9 cellular contexts compared by ENCODE assay signal in genomic region chr11:67484847-67485311, GRCh38. TPM values are rescaled to one million over a fixed set of nuclear protein-coding genes. Genes with fewer than 3 reads are reported as not detected.
DNase-seq lines count a peak whose midpoint lies in the region; TF ChIP-seq lines count a peak whose summit lies in the region.
"Had no signal": no experiment of that assay in that cellular context is flagged by ENCODE, and none has a peak within 500 bp of the region (broad histone marks: within the 10 kb centered on the region; RNA-seq: fewer than 3 reads in every experiment).

No MANE protein-coding gene starts in this region.

- no peak overlapping the region for H3K27ac Mint-ChIP-seq in Calu3 (ENCODE audit: unreplicated experiment)
- H3K27ac Mint-ChIP-seq in activated naive CD4-positive, alpha-beta T cell treated with anti-CD3 and anti-CD28 coated beads for 36 hours = peak overlapping the region; percentile 99

- peaks cover 41% of the 10 kb centered on the region for H3K36me3 Mint-ChIP-seq in Calu3 (ENCODE audit: insufficient read depth, unreplicated experiment)
- H3K36me3 Mint-ChIP-seq in activated naive CD4-positive, alpha-beta T cell treated with anti-CD3 and anti-CD28 coated beads for 36 hours (ENCODE audit: low read depth) = peaks cover 36% of the 10 kb centered on the region

- BruUV-seq in Calu3 (replicated peaks; lab: Mats Ljungman, UMichigan) = no TSS peak

- intact Hi-C loops in Calu3 (cut with micrococcal nuclease; ENCODE audit: unreplicated experiment) = no loop called here
- intact Hi-C loops in activated naive CD4-positive, alpha-beta T cell treated with anti-CD3 and anti-CD28 coated beads for 36 hours (cut with micrococcal nuclease) = loop anchor here (1.0 to 5.0 kb wide), 4 partner anchors 48 to 198 kb away; partner anchors contain the start of genes ANKRD13D, POLD4 and PTPRCAP
- intact Hi-C loops in esophagus muscularis mucosa (cut with DNase I) = no loop called here

- peak overlapping the region; percentile 65 for H4K8ac ChIP-seq in neuronal stem cell (ENCODE audit: low read depth, low read length)

- CTCF ChIA-PET in Calu3 (lab: Charles Lee) = no interaction called here
- CTCF ChIA-PET in activated naive CD4-positive, alpha-beta T cell treated with anti-CD3 and anti-CD28 coated beads for 36 hours (lab: Charles Lee) = interaction anchor here (1.2 kb wide), 2 partner anchors 14 to 35 kb away, joined by 3 to 6 read pairs; no protein-coding TSS in a partner anchor

- H4K91ac ChIP-seq in neuronal stem cell (ENCODE audit: low read depth, low read length, poor library complexity) = no peak overlapping the region

- no peak overlapping the region for H3K23ac ChIP-seq in neuronal stem cell (ENCODE audit: low read depth, low read length, poor library complexity)

- no peak overlapping the region for H3K4me2 ChIP-seq in neuronal stem cell (ENCODE audit: insufficient read depth, low read length, poor library complexity, severe bottlenecking)

- TF ChIP-seq POLR2A in Peyer's patch (IDR thresholded peaks at IDR 0.05) = no peak
- no peak for TF ChIP-seq POLR2A in esophagus muscularis mucosa (IDR thresholded peaks at IDR 0.05; ENCODE audit: low read depth)

- H2BK5ac ChIP-seq in neuronal stem cell (ENCODE audit: low read length) = no peak overlapping the region

- TF ChIP-seq CTCF in Calu3 (IDR thresholded peaks at IDR 0.05; ENCODE audit: unreplicated experiment) (no peak), Peyer's patch (IDR thresholded peaks at IDR 0.05) (no peak), esophagus muscularis mucosa (IDR thresholded peaks at IDR 0.05) (no peak), GM10266 (IDR thresholded peaks at IDR 0.05; ENCODE audit: control insufficient read depth, insufficient read depth, low read depth, missing control alignments) (no peak)

- no peak overlapping the region for H2AK5ac ChIP-seq in neuronal stem cell (ENCODE audit: low read depth, low read length)

- H3K27ac ChIP-seq in Peyer's patch (peak overlapping the region; percentile 83 to 88 (median 85)), neuronal stem cell (replicated peaks; ENCODE audit: low read length) (no peak overlapping the region), esophagus muscularis mucosa (replicated peaks in 1 of 4) (no peak overlapping the region)

- H3K36me3 ChIP-seq in Peyer's patch = peaks cover 0 to 22% (median 0%) of the 10 kb centered on the region in 3 donors
- peaks cover 11 to 32% of the 10 kb centered on the region in 2 donors for H3K36me3 ChIP-seq in neuronal stem cell (replicated peaks in 1 of 2; ENCODE audit: control insufficient read depth in 2 of 2, insufficient read depth in 2 of 2, low read length in 2 of 2)
- peaks cover 7 to 41% (median 28%) of the 10 kb centered on the region in 4 donors for H3K36me3 ChIP-seq in esophagus muscularis mucosa

- H3K79me1 ChIP-seq in neuronal stem cell (ENCODE audit: low read depth, low read length) = peaks cover 7% of the 10 kb centered on the region

- no peaks in the 10 kb centered on the region for H3K27me3 Mint-ChIP-seq in Calu3 (ENCODE audit: unreplicated experiment)
- no peaks in the 10 kb centered on the region for H3K27me3 Mint-ChIP-seq in activated naive CD4-positive, alpha-beta T cell treated with anti-CD3 and anti-CD28 coated beads for 36 hours (ENCODE audit: low read depth)

- H2BK120ac ChIP-seq in neuronal stem cell (ENCODE audit: low read depth, low read length) = no peak overlapping the region

- H3K9ac ChIP-seq in neuronal stem cell (ENCODE audit: low read depth, low read length, poor library complexity) = peak overlapping the region; percentile 32

- no peak overlapping the region for H3K14ac ChIP-seq in neuronal stem cell (ENCODE audit: low read length)

- H3K27me3 ChIP-seq in Peyer's patch (no peaks in the 10 kb centered on the region), neuronal stem cell (ENCODE audit: control insufficient read depth in 3 of 3, insufficient read depth in 3 of 3, low read depth in 1 of 3, low read length in 3 of 3) (no peaks in the 10 kb centered on the region), esophagus muscularis mucosa (no peaks in the 10 kb centered on the region)

- H3K4me1 ChIP-seq in Peyer's patch (peaks cover 0 to 34% (median 17%) of the 10 kb centered on the region in 4 donors), neuronal stem cell (ENCODE audit: control insufficient read depth in 2 of 2, insufficient read depth in 1 of 2, low read depth in 1 of 2, low read length in 2 of 2) (peaks cover 4 to 7% of the 10 kb centered on the region in 2 donors), esophagus muscularis mucosa (peaks cover 18 to 43% (median 38%) of the 10 kb centered on the region in 4 donors)

- no peak overlapping the region for H3K4ac ChIP-seq in neuronal stem cell (ENCODE audit: low read length)

- H3K4me3 ChIP-seq in Peyer's patch (peak overlapping the region in 2 of 4 donors; percentile 3 to 24), neuronal stem cell (ENCODE audit: low read length in 2 of 2) (no peak overlapping the region), esophagus muscularis mucosa (no peak overlapping the region)

- no CpG with 5 or more reads among the region's 11 CpGs for WGBS in neuronal stem cell (ENCODE audit: extremely low coverage in 2 of 2, insufficient read length in 2 of 2, insufficient replicate concordance in 1 of 2), 2 donors
- 73% methylated on average over 9 of the region's 11 CpGs for WGBS in esophagus muscularis mucosa

- no peak overlapping the region for H2BK12ac ChIP-seq in neuronal stem cell (ENCODE audit: low read length)

- H3K9me3 ChIP-seq in Peyer's patch (no peaks in the 10 kb centered on the region), neuronal stem cell (replicated peaks in 1 of 2; ENCODE audit: control insufficient read depth in 2 of 2, insufficient read depth in 1 of 2, low read depth in 1 of 2, low read length in 2 of 2) (peaks cover 0 to 3% of the 10 kb centered on the region in 2 donors), esophagus muscularis mucosa (no peaks in the 10 kb centered on the region)

- peak overlapping the region; percentile 13 for H2BK15ac ChIP-seq in neuronal stem cell (ENCODE audit: low read length)

- peak overlapping the region; percentile 98 for H3K4me3 Mint-ChIP-seq in Calu3 (ENCODE audit: low read depth, unreplicated experiment)
- peak overlapping the region; percentile 94 for H3K4me3 Mint-ChIP-seq in activated naive CD4-positive, alpha-beta T cell treated with anti-CD3 and anti-CD28 coated beads for 36 hours

- peaks cover 26% of the 10 kb centered on the region for H3K4me1 Mint-ChIP-seq in Calu3 (ENCODE audit: low read depth, unreplicated experiment)
- peaks cover 48% of the 10 kb centered on the region for H3K4me1 Mint-ChIP-seq in activated naive CD4-positive, alpha-beta T cell treated with anti-CD3 and anti-CD28 coated beads for 36 hours (ENCODE audit: low read depth)

- no peak overlapping the region for H3K18ac ChIP-seq in neuronal stem cell (ENCODE audit: low read length)

- DNase-seq in Calu3 (no peak), Peyer's patch (peak; percentile 45 to 85 (median 83)), neuronal stem cell (ENCODE audit: low spot score) (no peak), esophagus muscularis mucosa (ENCODE audit: extremely low spot score) (no peak), T1000 (lab: John Stamatoyannopoulos, UW) (no peak), GM10266 (ENCODE audit: extremely low spot score) (no peak), dermis blood vessel endothelial cell (no peak)
- peak; percentile 86 for DNase-seq in activated naive CD4-positive, alpha-beta T cell treated with anti-CD3 and anti-CD28 coated beads for 36 hours
- DNase-seq: NCI-H446 had no signal

- no peak overlapping the region for H2AFZ ChIP-seq in neuronal stem cell (ENCODE audit: low read length)

- TF ChIP-seq EP300 in esophagus muscularis mucosa (IDR thresholded peaks at IDR 0.05) = no peak

- H3K9me3 Mint-ChIP-seq in Calu3 (ENCODE audit: low read depth, unreplicated experiment) = no peaks in the 10 kb centered on the region
- no peaks in the 10 kb centered on the region for H3K9me3 Mint-ChIP-seq in activated naive CD4-positive, alpha-beta T cell treated with anti-CD3 and anti-CD28 coated beads for 36 hours

RNA-seq across cellular contexts. Expression of gene AIP, which starts 2.1 kb away (rescaled TPM):
- total RNA-seq in Calu3 (2022) (44.0 and 48.4 TPM in 2 replicates), Peyer's patch (10 to 100 TPM; 39.9 to 75.9 (median 58.4) TPM), esophagus muscularis mucosa (100 to 1,000 TPM in 3 of 4 donors, 10 to 100 TPM in 1; 68.1 to 121 (median 108) TPM), dermis blood vessel endothelial cell (81.0 and 124 TPM in 2 replicates)
- 100 to 1,000 TPM; 163 to 166 TPM for total RNA-seq in activated naive CD4-positive, alpha-beta T cell treated with anti-CD3 and anti-CD28 coated beads for 36 hours
- polyA plus RNA-seq in neuronal stem cell (2013, experiment 1 of 2) = 39.8 TPM
- polyA plus RNA-seq in neuronal stem cell (2013, experiment 2 of 2) = 38.5 TPM

RNA-seq across cellular contexts. Expression of gene TMEM134, which starts 15.8 kb away (rescaled TPM):
- total RNA-seq in Calu3 (2022) = 31.9 and 33.2 TPM in 2 replicates
- total RNA-seq in Peyer's patch = 100 to 1,000 TPM in 1 of 4 donors, 10 to 100 TPM in 3; 80.0 to 126 (median 86.1) TPM
- total RNA-seq in activated naive CD4-positive, alpha-beta T cell treated with anti-CD3 and anti-CD28 coated beads for 36 hours = 10 to 100 TPM; 52.6 to 56.1 TPM
- 76.5 TPM for polyA plus RNA-seq in neuronal stem cell (2013, experiment 1 of 2)
- 73.2 TPM for polyA plus RNA-seq in neuronal stem cell (2013, experiment 2 of 2)
- 10 to 100 TPM; 36.1 to 48.7 (median 46.2) TPM for total RNA-seq in esophagus muscularis mucosa
- total RNA-seq in dermis blood vessel endothelial cell = 30.6 and 40.9 TPM in 2 replicates

RNA-seq across cellular contexts. Expression of gene PITPNM1, which starts 20.3 kb away (rescaled TPM):
- total RNA-seq in Calu3 (2022) (70.5 and 84.1 TPM in 2 replicates), Peyer's patch (100 to 1,000 TPM in 3 of 4 donors, 10 to 100 TPM in 1; 94.4 to 126 (median 109) TPM), esophagus muscularis mucosa (10 to 100 TPM; 11.6 to 23.6 (median 15.3) TPM), dermis blood vessel endothelial cell (4.8 and 10.7 TPM in 2 replicates)
- 100 to 1,000 TPM; 112 to 127 TPM for total RNA-seq in activated naive CD4-positive, alpha-beta T cell treated with anti-CD3 and anti-CD28 coated beads for 36 hours
- 54.3 TPM for polyA plus RNA-seq in neuronal stem cell (2013, experiment 1 of 2)
- 53.2 TPM for polyA plus RNA-seq in neuronal stem cell (2013, experiment 2 of 2)

RNA-seq across cellular contexts. Expression of gene CDK2AP2, which starts 23.1 kb away (rescaled TPM):
- total RNA-seq in Calu3 (2022) (59.7 and 64.7 TPM in 2 replicates), Peyer's patch (10 to 100 TPM; 60.4 to 97.7 (median 77.2) TPM), esophagus muscularis mucosa (100 to 1,000 TPM in 1 of 4 donors, 10 to 100 TPM in 3; 61.0 to 111 (median 67.8) TPM), dermis blood vessel endothelial cell (25.2 and 42.2 TPM in 2 replicates)
- 10 to 100 TPM; 53.7 to 55.1 TPM for total RNA-seq in activated naive CD4-positive, alpha-beta T cell treated with anti-CD3 and anti-CD28 coated beads for 36 hours
- 32.9 TPM for polyA plus RNA-seq in neuronal stem cell (2013, experiment 1 of 2)
- 30.1 TPM for polyA plus RNA-seq in neuronal stem cell (2013, experiment 2 of 2)

RNA-seq across cellular contexts. Expression of gene CABP4, which starts 29.7 kb away (rescaled TPM):
- 24.8 and 25.4 TPM in 2 replicates for total RNA-seq in Calu3 (2022)
- 1 to 10 TPM in 1 of 4 donors, under 1 TPM in 2, not detected in 1; 0.85 to 3.3 (median 0.94) TPM for total RNA-seq in Peyer's patch
- total RNA-seq in activated naive CD4-positive, alpha-beta T cell treated with anti-CD3 and anti-CD28 coated beads for 36 hours = 1 to 10 TPM; 1.4 to 2.3 TPM
- polyA plus RNA-seq in neuronal stem cell (2013, experiment 1 of 2) = 0.01 TPM
- 0.04 TPM for polyA plus RNA-seq in neuronal stem cell (2013, experiment 2 of 2)
- total RNA-seq in esophagus muscularis mucosa = 1 to 10 TPM in 2 of 4 donors, under 1 TPM in 2; 0.50 to 2.9 (median 1.5) TPM
- 1.0 and 4.9 TPM in 2 replicates for total RNA-seq in dermis blood vessel endothelial cell

Comparison
In these comparisons a context has a peak if more than half of its experiments do, and no peak if none do; other contexts are left out.
1. DNase-seq: peak in Peyer's patch (3 of 3) and activated naive CD4-positive, alpha-beta T cell treated with anti-CD3 and anti-CD28 coated beads for 36 hours (single experiment); none in Calu3 (single experiment), neuronal stem cell (single experiment), esophagus muscularis mucosa (single experiment), T1000 (single experiment), GM10266 (single experiment) and dermis blood vessel endothelial cell (single experiment).
2. H3K27ac ChIP-seq: peak in Peyer's patch (4 of 4); none in neuronal stem cell (single experiment) and esophagus muscularis mucosa (0 of 4).